1 cellular context compared by ENCODE assay signal in the genomic region with DNA sequence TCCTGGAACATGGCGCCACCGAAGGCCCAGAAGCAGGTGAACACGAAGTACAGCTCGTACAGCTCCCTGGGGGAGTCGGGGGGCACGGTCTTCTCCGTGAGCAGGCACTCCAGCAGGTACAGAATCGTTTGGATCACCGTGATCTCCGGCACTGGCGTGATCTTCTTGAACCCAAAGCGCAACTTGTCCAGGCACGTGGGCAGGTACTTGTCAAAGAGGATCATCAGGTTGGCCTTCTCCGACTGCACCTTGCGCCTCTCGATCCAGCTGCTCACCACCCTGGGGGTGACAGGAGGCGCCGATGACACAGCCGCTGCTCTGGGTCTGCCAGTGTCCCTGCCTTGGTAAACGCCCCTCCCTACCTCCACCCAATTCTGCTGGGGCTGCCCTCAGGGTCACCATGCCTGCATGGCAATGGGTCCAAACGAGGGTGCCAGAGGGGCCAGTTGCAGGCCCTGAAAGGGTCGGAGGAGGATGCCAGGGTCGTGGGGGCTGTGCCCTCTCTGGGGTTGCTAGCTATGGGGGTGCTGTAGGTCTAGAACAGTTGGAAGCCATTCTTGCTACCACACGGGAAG.
TF ChIP-seq lines count a peak whose summit lies in the region.

No MANE protein-coding gene starts in this region.

TF ChIP-seq in H1, 55 proteins besides CTCF, POLR2A, EP300 and RAD21:
- TF ChIP-seq, protein P1, sequence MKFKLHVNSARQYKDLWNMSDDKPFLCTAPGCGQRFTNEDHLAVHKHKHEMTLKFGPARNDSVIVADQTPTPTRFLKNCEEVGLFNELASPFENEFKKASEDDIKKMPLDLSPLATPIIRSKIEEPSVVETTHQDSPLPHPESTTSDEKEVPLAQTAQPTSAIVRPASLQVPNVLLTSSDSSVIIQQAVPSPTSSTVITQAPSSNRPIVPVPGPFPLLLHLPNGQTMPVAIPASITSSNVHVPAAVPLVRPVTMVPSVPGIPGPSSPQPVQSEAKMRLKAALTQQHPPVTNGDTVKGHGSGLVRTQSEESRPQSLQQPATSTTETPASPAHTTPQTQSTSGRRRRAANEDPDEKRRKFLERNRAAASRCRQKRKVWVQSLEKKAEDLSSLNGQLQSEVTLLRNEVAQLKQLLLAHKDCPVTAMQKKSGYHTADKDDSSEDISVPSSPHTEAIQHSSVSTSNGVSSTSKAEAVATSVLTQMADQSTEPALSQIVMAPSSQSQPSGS (IDR thresholded peaks at IDR 0.05; ENCODE audit: low read length): no peak
- TF ChIP-seq GTF2F1 (IDR thresholded peaks at IDR 0.05; ENCODE audit: borderline replicate concordance, low read depth, low read length) (no peak), BCL11A (IDR thresholded peaks at IDR 0.05; ENCODE audit: low read depth in 2 of 2, low read length in 2 of 2) (no peak), SIN3A (conservative IDR thresholded peaks at IDR 0.05 in 1 of 2, IDR thresholded peaks at IDR 0.05 in 1 of 2; ENCODE audit: low read depth in 1 of 2, low read length in 2 of 2) (no peak), PHF8 (conservative IDR thresholded peaks at IDR 0.05; ENCODE audit: low read depth, low read length) (no peak), BACH1 (IDR thresholded peaks at IDR 0.05; ENCODE audit: low read length) (no peak), EGR1 (IDR thresholded peaks at IDR 0.05; ENCODE audit: borderline replicate concordance, low read depth, low read length) (no peak), MAFK (IDR thresholded peaks at IDR 0.05; ENCODE audit: low read depth, low read length) (no peak), RNF2 (IDR thresholded peaks at IDR 0.05; ENCODE audit: borderline replicate concordance, low read depth, low read length, missing control alignments, poor library complexity, severe bottlenecking) (no peak), SUZ12 (IDR thresholded peaks at IDR 0.05; ENCODE audit: low read length) (no peak)
- TF ChIP-seq, protein P2, sequence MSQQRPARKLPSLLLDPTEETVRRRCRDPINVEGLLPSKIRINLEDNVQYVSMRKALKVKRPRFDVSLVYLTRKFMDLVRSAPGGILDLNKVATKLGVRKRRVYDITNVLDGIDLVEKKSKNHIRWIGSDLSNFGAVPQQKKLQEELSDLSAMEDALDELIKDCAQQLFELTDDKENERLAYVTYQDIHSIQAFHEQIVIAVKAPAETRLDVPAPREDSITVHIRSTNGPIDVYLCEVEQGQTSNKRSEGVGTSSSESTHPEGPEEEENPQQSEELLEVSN (IDR thresholded peaks at IDR 0.05): no peak
TF ChIP-seq in H1: peak in this region for 0.
